Comparison of ENCODE assay signal across 15 cellular contexts in genomic region chr10:99629625-99629978, GRCh38. TPM values are rescaled to one million over a fixed set of nuclear protein-coding genes. Genes with fewer than 3 reads are reported as not detected.
DNase-seq lines count a peak whose midpoint lies in the region; ATAC-seq and TF ChIP-seq lines count a peak whose summit lies in the region.
"Had no signal": no experiment of that assay in that cellular context is flagged by ENCODE, and none has a peak within 500 bp of the region (broad histone marks: within the 10 kb centered on the region; RNA-seq: fewer than 3 reads in every experiment).

No MANE protein-coding gene starts in this region.

- WGBS in mammary epithelial cell (ENCODE audit: low coverage, missing lambda C conversion rate) = 82% methylated on average over 3 of the region's 3 CpGs

- H3K79me2 ChIP-seq in mammary epithelial cell (ENCODE audit: insufficient read depth, low read length) = no peaks in the 10 kb centered on the region

- H3K27ac ChIP-seq in mammary epithelial cell (ENCODE audit: insufficient read depth, low read depth, low read length) (no peak overlapping the region), breast epithelium (no peak overlapping the region)
- H3K27ac ChIP-seq: KMS-11 had no signal

- H3K27me3 ChIP-seq in mammary epithelial cell (ENCODE audit: insufficient read depth, low read length) (no peaks in the 10 kb centered on the region), breast epithelium (no peaks in the 10 kb centered on the region)

- no peaks in the 10 kb centered on the region for H3K9me3 ChIP-seq in mammary epithelial cell (replicated peaks; ENCODE audit: insufficient read depth, low read length)
- no peaks in the 10 kb centered on the region for H3K9me3 ChIP-seq in breast epithelium
- H3K9me3 ChIP-seq: HAP-1 had no signal

- TF ChIP-seq CTCF in mammary epithelial cell (conservative IDR thresholded peaks at IDR 0.05 in 1 of 2, IDR thresholded peaks at IDR 0.05 in 1 of 2; ENCODE audit: extremely low read depth in 1 of 2, insufficient read depth in 1 of 2, low read depth in 1 of 2, low read length in 2 of 2) = no peak
- TF ChIP-seq CTCF in breast epithelium (IDR thresholded peaks at IDR 0.05) = no peak

- H3K4me3 ChIP-seq in mammary epithelial cell (replicated peaks in 1 of 3; ENCODE audit: insufficient read depth in 1 of 3, low read depth in 2 of 3, low read length in 3 of 3) (no peak overlapping the region), breast epithelium (no peak overlapping the region)
- H3K4me3 ChIP-seq: HAP-1 had no signal

- H3K4me2 ChIP-seq in mammary epithelial cell (ENCODE audit: insufficient read depth, low read depth, low read length) = peak overlapping the region; percentile 49
- H3K4me2 ChIP-seq: KMS-11 had no signal

- peak overlapping the region; percentile 36 for H2AFZ ChIP-seq in mammary epithelial cell (ENCODE audit: low read depth, low read length)

- BruUV-seq in mammary epithelial cell (replicated peaks; lab: Mats Ljungman, UMichigan) = TSS peak; percentile 56

- in situ Hi-C loops in mammary epithelial cell (cut with MboI; ENCODE audit: low sequenced_read_pairs in 2 of 2) = no loop called here

- H3K9ac ChIP-seq in mammary epithelial cell (ENCODE audit: insufficient read depth, low read length) = no peak overlapping the region
- H3K9ac ChIP-seq: KMS-11 had no signal

- DNase-seq in mammary epithelial cell = peak; percentile 11
- DNase-seq in breast epithelium (ENCODE audit: low spot score in 2 of 2) = no peak
- no peak for DNase-seq in C1 segment of cervical spinal cord (lab: John Stamatoyannopoulos, UW)
- no peak for DNase-seq in globus pallidus (ENCODE audit: low spot score)
- DNase-seq in activated CD4-positive, alpha-beta T cell treated with anti-CD3 and anti-CD28 coated beads, Interleukin-2, amount 50 U/mL, for 4 hours = no peak
- DNase-seq in activated CD4-positive, alpha-beta T cell treated with anti-CD3 and anti-CD28 coated beads, Interleukin-2, amount 10 ng/mL, durations not matched to agents 7 days and 5 days = no peak
- DNase-seq: CD8-positive, alpha-beta T cell; DND-41; NCI-H1092; NCI-H2081 treated with DMSO at 0.1 percent for 48 hours; NCI-H510A treated with DMSO at 0.1 percent for 48 hours had no signal

- POLR2A ChIA-PET in activated CD4-positive, alpha-beta T cell treated with anti-CD3 and anti-CD28 coated beads, Interleukin-2, amount 10 ng/mL, durations not matched to agents 7 days and 5 days (lab: Charles Lee) = no interaction called here

- H3K4me3 Mint-ChIP-seq in activated T-helper 17 cell treated with anti-CD3 and anti-CD28 coated beads, Interleukin-2, amount 50 U/mL, for 72 hours = no peak overlapping the region
- H3K4me3 Mint-ChIP-seq in activated CD4-positive, alpha-beta T cell treated with anti-CD3 and anti-CD28 coated beads, Interleukin-2, amount 10 ng/mL, durations not matched to agents 7 days and 5 days = no peak overlapping the region
- H3K4me3 Mint-ChIP-seq: CD8-positive, alpha-beta T cell had no signal

- peaks cover 27% of the 10 kb centered on the region for H3K4me1 ChIP-seq in mammary epithelial cell (ENCODE audit: insufficient read depth, low read length)
- no peaks in the 10 kb centered on the region for H3K4me1 ChIP-seq in breast epithelium
- H3K4me1 ChIP-seq: HAP-1 had no signal

- no peaks in the 10 kb centered on the region for H3K4me1 Mint-ChIP-seq in activated T-helper 17 cell treated with anti-CD3 and anti-CD28 coated beads, Interleukin-2, amount 50 U/mL, for 72 hours
- no peaks in the 10 kb centered on the region for H3K4me1 Mint-ChIP-seq in activated CD4-positive, alpha-beta T cell treated with anti-CD3 and anti-CD28 coated beads, Interleukin-2, amount 10 ng/mL, durations not matched to agents 7 days and 5 days

- H3K27me3 Mint-ChIP-seq in activated T-helper 17 cell treated with anti-CD3 and anti-CD28 coated beads, Interleukin-2, amount 50 U/mL, for 72 hours = peaks cover 26% of the 10 kb centered on the region
- peaks cover 24% of the 10 kb centered on the region for H3K27me3 Mint-ChIP-seq in activated CD4-positive, alpha-beta T cell treated with anti-CD3 and anti-CD28 coated beads, Interleukin-2, amount 10 ng/mL, durations not matched to agents 7 days and 5 days

- H3K27ac Mint-ChIP-seq in activated T-helper 17 cell treated with anti-CD3 and anti-CD28 coated beads, Interleukin-2, amount 50 U/mL, for 72 hours = no peak overlapping the region
- H3K27ac Mint-ChIP-seq in activated CD4-positive, alpha-beta T cell treated with anti-CD3 and anti-CD28 coated beads, Interleukin-2, amount 10 ng/mL, durations not matched to agents 7 days and 5 days = no peak overlapping the region
- H3K27ac Mint-ChIP-seq: CD8-positive, alpha-beta T cell had no signal

- H3K36me3 Mint-ChIP-seq in activated T-helper 17 cell treated with anti-CD3 and anti-CD28 coated beads, Interleukin-2, amount 50 U/mL, for 72 hours (ENCODE audit: low read depth) = no peaks in the 10 kb centered on the region
- H3K36me3 Mint-ChIP-seq in activated CD4-positive, alpha-beta T cell treated with anti-CD3 and anti-CD28 coated beads, Interleukin-2, amount 10 ng/mL, durations not matched to agents 7 days and 5 days (ENCODE audit: low read depth) = no peaks in the 10 kb centered on the region
- H3K36me3 Mint-ChIP-seq: CD8-positive, alpha-beta T cell had no signal

- dilution Hi-C loops in mammary epithelial cell (cut with HindIII; ENCODE audit: low sequenced_read_pairs) = no loop called here

- no peaks in the 10 kb centered on the region for H3K9me3 Mint-ChIP-seq in activated T-helper 17 cell treated with anti-CD3 and anti-CD28 coated beads, Interleukin-2, amount 50 U/mL, for 72 hours
- H3K9me3 Mint-ChIP-seq in activated CD4-positive, alpha-beta T cell treated with anti-CD3 and anti-CD28 coated beads, Interleukin-2, amount 10 ng/mL, durations not matched to agents 7 days and 5 days = no peaks in the 10 kb centered on the region
- H3K9me3 Mint-ChIP-seq: CD8-positive, alpha-beta T cell had no signal

- TF ChIP-seq POLR2A in breast epithelium (IDR thresholded peaks at IDR 0.05) = no peak

- CTCF ChIA-PET in mammary epithelial cell (lab: Charles Lee; ENCODE audit: low non-redundant PET) = interaction anchor here (0.5 to 0.7 kb wide), 3 partner anchors 49 to 204 kb away, joined by 3 to 6 read pairs (median 3); no protein-coding TSS in a partner anchor
- CTCF ChIA-PET in activated CD4-positive, alpha-beta T cell treated with anti-CD3 and anti-CD28 coated beads, Interleukin-2, amount 10 ng/mL, durations not matched to agents 7 days and 5 days (lab: Charles Lee) = interaction anchor here (1.2 to 1.4 kb wide), 2 partner anchors 24 to 38 kb away, joined by 3 read pairs; no protein-coding TSS in a partner anchor

- H4K20me1 ChIP-seq in mammary epithelial cell (ENCODE audit: insufficient read depth, low read length) = no peaks in the 10 kb centered on the region

- no peaks in the 10 kb centered on the region for H3K36me3 ChIP-seq in mammary epithelial cell (ENCODE audit: insufficient read depth, low read length)
- no peaks in the 10 kb centered on the region for H3K36me3 ChIP-seq in breast epithelium
- H3K36me3 ChIP-seq: HAP-1 had no signal

- intact Hi-C loops in mammary epithelial cell (cut with micrococcal nuclease) (no loop called here), breast epithelium (cut with DNase I; ENCODE audit: low total_unique reads) (no loop called here)

- ATAC-seq in HG02852 (IDR thresholded peaks at IDR 0.05; ENCODE audit: unreplicated experiment) = peak; percentile 76
- peak; percentile 21 for ATAC-seq in activated T-helper 17 cell treated with anti-CD3 and anti-CD28 coated beads, Interleukin-2, amount 50 U/mL, for 72 hours (replicated peaks)
- ATAC-seq: CD8-positive, alpha-beta T cell had no signal

RNA-seq across cellular contexts. Expression of gene SLC25A28, which starts 9.4 kb away (rescaled TPM):
- 10 to 100 TPM; 16.8 to 40.5 TPM for total RNA-seq in mammary epithelial cell
- polyA plus RNA-seq in mammary epithelial cell = 31.9 TPM
- 15.7 TPM for polyA minus RNA-seq in mammary epithelial cell
- 10 to 100 TPM; 29.1 to 35.1 (median 33.1) TPM for total RNA-seq in breast epithelium
- total RNA-seq in activated T-helper 17 cell treated with anti-CD3 and anti-CD28 coated beads, Interleukin-2, amount 50 U/mL, for 72 hours = 10 to 100 TPM; 39.2 to 47.2 TPM
- total RNA-seq in activated CD4-positive, alpha-beta T cell treated with anti-CD3 and anti-CD28 coated beads, Interleukin-2, amount 10 ng/mL, durations not matched to agents 7 days and 5 days = 10 to 100 TPM; 65.5 to 69.1 TPM

RNA-seq across cellular contexts. Expression of gene ENTPD7, which starts 29.7 kb away (rescaled TPM):
- total RNA-seq in mammary epithelial cell (10 to 100 TPM; 23.2 to 47.2 TPM), breast epithelium (10 to 100 TPM in 2 of 3 donors, 1 to 10 TPM in 1; 3.5 to 11.6 (median 10.8) TPM)
- 18.3 TPM for polyA plus RNA-seq in mammary epithelial cell
- polyA minus RNA-seq in mammary epithelial cell = 34.5 TPM
- total RNA-seq in activated T-helper 17 cell treated with anti-CD3 and anti-CD28 coated beads, Interleukin-2, amount 50 U/mL, for 72 hours = 1 to 10 TPM; 2.9 to 4.2 TPM
- 1 to 10 TPM; 5.8 to 5.9 TPM for total RNA-seq in activated CD4-positive, alpha-beta T cell treated with anti-CD3 and anti-CD28 coated beads, Interleukin-2, amount 10 ng/mL, durations not matched to agents 7 days and 5 days
